ENCODE assay signal across 8 cellular contexts in the genomic region with DNA sequence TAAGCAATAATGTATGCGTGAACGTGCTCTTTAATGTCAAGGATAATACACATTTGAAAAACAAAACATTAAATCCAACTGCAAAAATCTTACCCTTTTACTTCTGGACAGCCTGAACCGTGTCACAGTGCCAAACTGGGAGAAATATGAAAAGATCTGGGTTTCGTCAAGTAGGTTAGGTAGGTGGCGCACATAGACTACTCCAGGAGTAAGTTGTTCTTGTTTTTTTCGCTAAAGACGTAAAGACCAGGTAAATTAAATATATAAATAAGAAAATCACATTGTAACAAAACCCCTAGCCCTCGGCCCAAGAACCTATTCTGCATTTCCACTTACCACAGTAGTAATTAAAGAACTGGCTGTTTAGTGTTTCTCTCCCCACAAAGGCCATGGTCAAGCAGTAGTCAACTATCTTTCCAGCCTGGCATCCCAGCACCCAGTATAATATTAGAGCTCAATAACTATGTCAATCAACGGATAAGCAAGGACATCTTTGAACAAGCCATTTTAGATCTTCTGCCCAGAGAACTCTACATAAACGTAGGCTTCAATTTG. TPM values are rescaled to one million over a fixed set of nuclear protein-coding genes. Genes with fewer than 3 reads are reported as not detected.
A peak's percentile ranks its signal among the peaks of the same experiment; 100 is the strongest.
DNase-seq lines count a peak whose midpoint lies in the region; ATAC-seq and TF ChIP-seq lines count a peak whose summit lies in the region.

No MANE protein-coding gene starts in this region.

- TF ChIP-seq CTCF in KMS-11 (conservative IDR thresholded peaks at IDR 0.05; ENCODE audit: low read depth, low read length) (no peak), lung (IDR thresholded peaks at IDR 0.05; ENCODE audit: control extremely low read depth, extremely low read depth) (no peak)

- H3K4me2 ChIP-seq in KMS-11: peak overlapping the region; percentile 67

- 24 to 27% methylated on average over 10 of the region's 10 CpGs for WGBS in lung, 2 donors
- 19 to 24% methylated on average over 10 of the region's 10 CpGs for WGBS in aorta, 2 donors

- peaks cover 27% of the 10 kb centered on the region for H3K79me2 ChIP-seq in KMS-11 (ENCODE audit: insufficient read depth, low read depth)

- H2AFZ ChIP-seq in KMS-11 (ENCODE audit: low read depth): 0 out of 2 replicates have a peak overlapping the region, but pooled peaks have one; percentile 63

- peak; percentile 16 for DNase-seq in DMS79 (lab: John Stamatoyannopoulos, UW)
- DNase-seq in astrocyte of the hippocampus (ENCODE audit: low read depth, low spot score): peak; percentile 21
- DNase-seq in lung (ENCODE audit: low spot score): no peak
- no peak for DNase-seq in aorta
- DNase-seq in amniotic stem cell (lab: John Stamatoyannopoulos, UW): no peak
- DNase-seq in NCI-H226: no peak

- H3K9me3 ChIP-seq in lung (ENCODE audit: control insufficient read depth in 2 of 2, insufficient read depth in 1 of 2, low read length in 1 of 2) (no peaks in the 10 kb centered on the region), aorta (ENCODE audit: control insufficient read depth, low read length) (no peaks in the 10 kb centered on the region)

- no peaks in the 10 kb centered on the region for H4K20me1 ChIP-seq in KMS-11 (ENCODE audit: insufficient read depth)

- H3K36me3 ChIP-seq in KMS-11 (ENCODE audit: insufficient read depth) (peaks cover 4% of the 10 kb centered on the region; the same call in 1 of the 2 replicates), lung (ENCODE audit: control insufficient read depth in 2 of 2, insufficient read depth in 2 of 2, low read length in 2 of 2) (peaks cover 10 to 13% of the 10 kb centered on the region in 2 donors), aorta (ENCODE audit: control insufficient read depth in 1 of 2, insufficient read depth in 2 of 2, low read length in 1 of 2) (peaks cover 0 to 4% of the 10 kb centered on the region in 2 donors)

- intact Hi-C loops in aorta (cut with DNase I): loop anchor here in 1 of 2 donors (1.0 to 5.0 kb wide), 2 partner anchors 20 to 203 kb away; a partner anchor contains a TSS

- H3K27ac ChIP-seq in KMS-11: 0 out of 2 replicates have a peak overlapping the region, but pooled peaks have one; percentile 53
- H3K27ac ChIP-seq in lung (ENCODE audit: low read depth in 1 of 2, low read length in 1 of 2): no peak overlapping the region
- H3K27ac ChIP-seq in aorta (ENCODE audit: low read depth in 1 of 2, low read length in 2 of 2): no peak overlapping the region

- H3K4me3 ChIP-seq in KMS-11 (IDR thresholded peaks at IDR 0.05; ENCODE audit: insufficient read depth, low read depth, low read length) (no peak overlapping the region), lung (peak overlapping the region; percentile 94), aorta (ENCODE audit: low read length in 2 of 2) (peak overlapping the region; percentile 22 to 73)

- peak overlapping the region; percentile 80; the same call in 1 of the 2 replicates for H3K9ac ChIP-seq in KMS-11

- ATAC-seq in lung (ENCODE audit: insufficient read depth, low FRiP score): no peak
- ATAC-seq in aorta (ENCODE audit: low FRiP score): no peak
- no peak for ATAC-seq in GM21381 (IDR thresholded peaks at IDR 0.05; ENCODE audit: unreplicated experiment)

- H3K27me3 ChIP-seq in KMS-11 (ENCODE audit: insufficient read depth, low read depth) (no peaks in the 10 kb centered on the region), lung (ENCODE audit: control insufficient read depth, insufficient read depth) (no peaks in the 10 kb centered on the region), aorta (ENCODE audit: control insufficient read depth in 1 of 2, insufficient read depth in 2 of 2, low read length in 1 of 2) (no peaks in the 10 kb centered on the region)

- peaks cover 6% of the 10 kb centered on the region for H3K4me1 ChIP-seq in KMS-11 (ENCODE audit: low read depth, poor library complexity, severe bottlenecking)
- H3K4me1 ChIP-seq in lung (ENCODE audit: control insufficient read depth in 2 of 2, insufficient read depth in 2 of 2, low read length in 2 of 2): peaks cover 0 to 2% of the 10 kb centered on the region in 2 donors
- H3K4me1 ChIP-seq in aorta (ENCODE audit: control insufficient read depth in 1 of 2, insufficient read depth in 2 of 2, low read length in 2 of 2): no peaks in the 10 kb centered on the region

RNA-seq across cellular contexts. Expression of a gene that starts 1.1 kb away (rescaled TPM):
- total RNA-seq in lung (10 to 100 TPM; 32.2 to 34.9 TPM), aorta (10 to 100 TPM; 33.8 to 35.0 TPM)
- polyA plus RNA-seq in lung (10 to 100 TPM; 35.9 to 78.0 TPM), aorta (10 to 100 TPM; 22.1 to 32.8 TPM)

RNA-seq across cellular contexts. Expression of a gene that starts 19.9 kb away (rescaled TPM):
- 10 to 100 TPM; 50.1 to 53.8 TPM for total RNA-seq in lung
- polyA plus RNA-seq in lung: 10 to 100 TPM; 20.5 to 28.1 TPM
- 10 to 100 TPM; 37.5 to 37.7 TPM for total RNA-seq in aorta
- polyA plus RNA-seq in aorta: 10 to 100 TPM; 24.4 to 27.2 TPM

Comparison
In these comparisons a context has a peak if more than half of its experiments do, and no peak if none do; other contexts are left out.
1. DNase-seq: peak in DMS79 (single experiment) and astrocyte of the hippocampus (single experiment); none in lung (single experiment), aorta (0 of 2), amniotic stem cell (single experiment) and NCI-H226 (single experiment).